ENCODE assay signal across 4 cellular contexts in the genomic region with DNA sequence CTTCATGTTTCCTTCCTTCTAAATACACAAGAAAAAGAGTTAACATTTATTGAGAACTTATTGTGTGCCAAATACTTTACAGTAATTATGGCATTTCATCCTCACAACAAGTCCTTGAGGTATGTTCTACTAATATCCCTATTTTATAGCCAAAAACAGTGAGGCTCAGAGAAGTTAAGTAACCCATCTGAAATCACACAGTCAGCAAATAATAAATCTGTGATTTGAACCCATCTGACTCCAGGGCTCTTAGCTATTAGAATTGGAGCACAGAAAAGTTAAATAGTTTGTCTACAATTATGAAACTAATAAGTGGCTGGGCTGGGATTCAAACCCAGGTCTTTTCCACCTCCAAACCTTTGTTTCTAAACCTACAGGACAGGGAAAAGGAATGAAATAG.
TF ChIP-seq lines count a peak whose summit lies in the region.

No MANE protein-coding gene starts in this region.

TF ChIP-seq in IMR-90, 13 proteins besides CTCF, POLR2A, EP300 and RAD21:
- no peak for TF ChIP-seq MXI1 (IDR thresholded peaks at IDR 0.05; ENCODE audit: borderline replicate concordance, low read depth, low read length)
- TF ChIP-seq MAFK (IDR thresholded peaks at IDR 0.05; ENCODE audit: low read depth, low read length): peak; percentile 90

TF ChIP-seq in K562, 482 proteins besides CTCF, POLR2A, EP300 and RAD21:
- TF ChIP-seq MAFG (tag; conservative IDR thresholded peaks at IDR 0.05) (peak; percentile 30; the same call in 1 of the 2 replicates), MAFF (IDR thresholded peaks at IDR 0.05; ENCODE audit: low read length) (peak; percentile 86), ZNF316 (IDR thresholded peaks at IDR 0.05) (peak; percentile 84), ZNF778 (CRISPR knock-in tag; IDR thresholded peaks at IDR 0.05) (no peak), C11orf30 (IDR thresholded peaks at IDR 0.05; ENCODE audit: low read depth) (peak; percentile 70), MAFK (IDR thresholded peaks at IDR 0.05; ENCODE audit: low read length) (peak; percentile 79), BDP1 (IDR thresholded peaks at IDR 0.05; ENCODE audit: insufficient read depth, insufficient read length) (no peak)
- TF ChIP-seq, protein P1, sequence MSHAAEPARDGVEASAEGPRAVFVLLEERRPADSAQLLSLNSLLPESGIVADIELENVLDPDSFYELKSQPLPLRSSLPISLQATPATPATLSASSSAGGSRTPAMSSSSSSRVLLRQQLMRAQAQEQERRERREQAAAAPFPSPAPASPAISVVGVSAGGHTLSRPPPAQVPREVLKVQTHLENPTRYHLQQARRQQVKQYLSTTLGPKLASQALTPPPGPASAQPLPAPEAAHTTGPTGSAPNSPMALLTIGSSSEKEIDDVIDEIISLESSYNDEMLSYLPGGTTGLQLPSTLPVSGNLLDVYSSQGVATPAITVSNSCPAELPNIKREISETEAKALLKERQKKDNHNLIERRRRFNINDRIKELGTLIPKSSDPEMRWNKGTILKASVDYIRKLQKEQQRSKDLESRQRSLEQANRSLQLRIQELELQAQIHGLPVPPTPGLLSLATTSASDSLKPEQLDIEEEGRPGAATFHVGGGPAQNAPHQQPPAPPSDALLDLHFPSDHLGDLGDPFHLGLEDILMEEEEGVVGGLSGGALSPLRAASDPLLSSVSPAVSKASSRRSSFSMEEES (CRISPR knock-in tag; IDR thresholded peaks at IDR 0.05): no peak

TF ChIP-seq in GM12891, 5 proteins besides CTCF, POLR2A, EP300 and RAD21:
- TF ChIP-seq SPI1 (IDR thresholded peaks at IDR 0.05; ENCODE audit: low read depth, low read length): no peak
- no peak for TF ChIP-seq PAX5 (IDR thresholded peaks at IDR 0.05; ENCODE audit: insufficient read depth, low read length, severe bottlenecking)
- TF ChIP-seq POLR2AphosphoS5 (IDR thresholded peaks at IDR 0.05; ENCODE audit: low read depth, low read length): no peak
- no peak for TF ChIP-seq POU2F2 (IDR thresholded peaks at IDR 0.05; ENCODE audit: low read depth, low read length)
- TF ChIP-seq TAF1 (IDR thresholded peaks at IDR 0.05; ENCODE audit: low read depth, low read length): no peak

TF ChIP-seq in WTC11, 78 proteins besides CTCF, POLR2A, EP300 and RAD21:
- TF ChIP-seq SP1 (CRISPR knock-in tag; conservative IDR thresholded peaks at IDR 0.05) (no peak), USF2 (CRISPR knock-in tag; IDR thresholded peaks at IDR 0.05) (no peak)
